In the genomic region with DNA sequence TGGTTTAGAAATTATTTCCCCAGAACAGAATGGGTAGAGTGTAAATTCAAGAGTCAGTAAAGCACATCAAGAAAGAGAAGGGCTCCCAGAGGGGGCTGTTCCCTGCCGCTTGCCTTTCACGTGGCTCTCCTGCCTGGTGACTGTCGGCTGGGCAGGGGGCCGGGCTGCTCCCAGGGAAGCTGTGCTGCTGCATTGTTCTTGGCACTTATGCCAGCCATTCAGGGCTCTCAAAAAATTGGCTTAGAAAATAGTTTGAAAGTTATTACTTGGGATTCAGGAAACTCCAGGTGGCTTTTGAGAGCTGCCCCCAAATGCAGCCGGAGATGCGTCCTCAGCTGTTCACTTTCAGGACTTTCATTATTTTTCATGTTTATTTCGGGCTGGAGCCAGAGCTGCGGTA, we compare ENCODE assay signal across 15 cellular contexts.
A peak's percentile ranks its signal among the peaks of the same experiment; 100 is the strongest.
DNase-seq lines count a peak whose midpoint lies in the region; ATAC-seq and TF ChIP-seq lines count a peak whose summit lies in the region.
"Had no signal": no experiment of that assay in that cellular context is flagged by ENCODE, and none has a peak within 500 bp of the region (broad histone marks: within the 10 kb centered on the region; RNA-seq: fewer than 3 reads in every experiment).

No MANE protein-coding gene starts in this region.

- TF ChIP-seq CTCF in dorsolateral prefrontal cortex (IDR thresholded peaks at IDR 0.05 in 54 of 56, conservative IDR thresholded peaks at IDR 0.05 in 2 of 56; ENCODE audit: low read depth in 1 of 56, partially characterized antibody in 56 of 56) (no peak), smooth muscle cell (IDR thresholded peaks at IDR 0.05; ENCODE audit: borderline replicate concordance, insufficient read depth, poor library complexity, severe bottlenecking) (no peak)

- 30% methylated on average over 8 of the region's 8 CpGs for WGBS in smooth muscle cell (ENCODE audit: low lambda C conversion rate)
- 16 to 21% methylated on average over 8 of the region's 8 CpGs for WGBS in aorta, 2 donors

- intact Hi-C loops in dorsolateral prefrontal cortex (cut with DNase I) (no loop called here), aorta (cut with DNase I) (no loop called here)

- no peaks in the 10 kb centered on the region for H3K36me3 ChIP-seq in smooth muscle cell (ENCODE audit: low read depth)
- H3K36me3 ChIP-seq in aorta (ENCODE audit: control insufficient read depth in 1 of 2, insufficient read depth in 2 of 2, low read length in 1 of 2), result no peaks in the 10 kb centered on the region
- H3K36me3 ChIP-seq: ascending aorta had no signal

- H3K4me1 ChIP-seq in smooth muscle cell (ENCODE audit: low read depth) (peaks cover 17% of the 10 kb centered on the region), aorta (ENCODE audit: control insufficient read depth in 1 of 2, insufficient read depth in 2 of 2, low read length in 2 of 2) (no peaks in the 10 kb centered on the region)
- H3K4me1 ChIP-seq: ascending aorta had no signal

- DNase-seq in NCI-H2227 (lab: John Stamatoyannopoulos, UW; ENCODE audit: unreplicated experiment) (peak; percentile 4), NCI-H2227 treated with DMSO at 0.1 percent for 48 hours (lab: John Stamatoyannopoulos, UW) (no peak), dorsolateral prefrontal cortex (peak in 4 of 10 donors; percentile 19 to 54 (median 44)), iPS-NIHi11 (ENCODE audit: low spot score) (peak; percentile 47), smooth muscle cell (lab: John Stamatoyannopoulos, UW; ENCODE audit: unreplicated experiment) (no peak), SW480 (ENCODE audit: low spot score) (no peak), aorta (no peak)
- no peak for DNase-seq in activated CD4-positive, alpha-beta T cell treated with anti-CD3 and anti-CD28 coated beads for 1 hour
- DNase-seq: activated CD4-positive, CD25-positive, alpha-beta regulatory T cell treated with anti-CD3 and anti-CD28 coated beads, Interleukin-2, amount 50 U/mL, for 72 hours; NCI-H2029 treated with DMSO at 0.1 percent for 48 hours; trophoblast cell had no signal

- H4K20me1 ChIP-seq in smooth muscle cell (ENCODE audit: low read depth), result no peaks in the 10 kb centered on the region

- H3K27me3 ChIP-seq in dorsolateral prefrontal cortex (no peaks in the 10 kb centered on the region), smooth muscle cell (ENCODE audit: low read depth) (peaks cover 77% of the 10 kb centered on the region), aorta (ENCODE audit: control insufficient read depth in 1 of 2, insufficient read depth in 2 of 2, low read length in 1 of 2) (no peaks in the 10 kb centered on the region)
- H3K27me3 ChIP-seq: ascending aorta had no signal

- no peak overlapping the region for H2AFZ ChIP-seq in smooth muscle cell (ENCODE audit: low read depth)

- H3F3A ChIP-seq in smooth muscle cell (ENCODE audit: low read depth), result no peaks in the 10 kb centered on the region

- peak overlapping the region; percentile 39 for H3K4me2 ChIP-seq in smooth muscle cell

- H3K27ac ChIP-seq in dorsolateral prefrontal cortex, result no peak overlapping the region
- H3K27ac ChIP-seq in smooth muscle cell (ENCODE audit: low read depth), result no peak overlapping the region
- no peak overlapping the region for H3K27ac ChIP-seq in aorta (ENCODE audit: low read depth in 1 of 2, low read length in 2 of 2)
- H3K27ac ChIP-seq: ascending aorta, RWPE1 had no signal

- H3K9me3 ChIP-seq in smooth muscle cell (replicated peaks; ENCODE audit: low read depth), result no peaks in the 10 kb centered on the region
- peaks cover 3% of the 10 kb centered on the region for H3K9me3 ChIP-seq in aorta (ENCODE audit: control insufficient read depth, low read length)
- H3K9me3 ChIP-seq: ascending aorta had no signal

- H3K4me3 ChIP-seq in dorsolateral prefrontal cortex (peak overlapping the region in 34 of 59 donors; percentile 2 to 48 (median 24)), smooth muscle cell (no peak overlapping the region), aorta (ENCODE audit: low read length in 2 of 2) (no peak overlapping the region)
- H3K4me3 ChIP-seq: ascending aorta, lung had no signal

- H3K9ac ChIP-seq in smooth muscle cell (ENCODE audit: low read depth), result no peak overlapping the region

- no peak for ATAC-seq in aorta (ENCODE audit: low FRiP score)
- ATAC-seq: natural killer cell treated with Interleukin-12 subunit alpha and Interleukin-12 subunit beta and Interleukin-15 and Interleukin-18, amount 100 ng/mL, for 72 hours had no signal

- H3K79me2 ChIP-seq in smooth muscle cell (ENCODE audit: low read depth), result no peaks in the 10 kb centered on the region

Comparison
In these comparisons a context has a peak if more than half of its experiments do, and no peak if none do; other contexts are left out.
1. DNase-seq: peak in NCI-H2227 (single experiment) and iPS-NIHi11 (single experiment); none in NCI-H2227 treated with DMSO at 0.1 percent for 48 hours (single experiment), smooth muscle cell (single experiment), activated CD4-positive, alpha-beta T cell treated with anti-CD3 and anti-CD28 coated beads for 1 hour (single experiment), SW480 (single experiment) and aorta (0 of 2).
2. H3K4me3 ChIP-seq: peak in dorsolateral prefrontal cortex (34 of 59); none in smooth muscle cell (single experiment) and aorta (0 of 2).